8 cellular contexts compared by ENCODE assay signal in genomic region chr5:174793684-174794328, GRCh38.
DNase-seq lines count a peak whose midpoint lies in the region; ATAC-seq and TF ChIP-seq lines count a peak whose summit lies in the region.

No MANE protein-coding gene starts in this region.

- no peaks in the 10 kb centered on the region for H3K27me3 Mint-ChIP-seq in chondrocyte (ENCODE audit: low read depth)

- peaks cover 40% of the 10 kb centered on the region for H3K4me1 Mint-ChIP-seq in chondrocyte (ENCODE audit: low read depth)

- H3K27ac ChIP-seq in left lung: no peak overlapping the region

- H3K36me3 Mint-ChIP-seq in chondrocyte (ENCODE audit: low read depth): no peaks in the 10 kb centered on the region

- H3K4me3 ChIP-seq in NB4 (ENCODE audit: low read depth, low read length) (no peak overlapping the region), left lung (no peak overlapping the region)

- peak; percentile 42 for DNase-seq in DMS114 treated with DMSO at 0.1 percent for 48 hours (lab: John Stamatoyannopoulos, UW; ENCODE audit: unreplicated experiment)
- peak; percentile 57 for DNase-seq in NB4 (ENCODE audit: low read depth)
- peak; percentile 13 to 31 for DNase-seq in activated CD4-positive, alpha-beta T cell treated with anti-CD3 and anti-CD28 coated beads for 24 hours (ENCODE audit: low read depth in 2 of 2)
- no peak for DNase-seq in chondrocyte (ENCODE audit: low spot score)
- peak; percentile 44 to 87 for DNase-seq in left lung
- peak; percentile 42 for DNase-seq in stimulated activated CD4-positive, alpha-beta T cell treated with anti-CD3 and anti-CD28 coated beads, Interleukin-4, amount 100 ng/mL, for 24 hours

- no peak for TF ChIP-seq POLR2A in NB4 (IDR thresholded peaks at IDR 0.05; ENCODE audit: extremely low read depth, insufficient read length)

- H3K9me3 Mint-ChIP-seq in chondrocyte (ENCODE audit: low read depth): no peaks in the 10 kb centered on the region

- peaks cover 0 to 53% of the 10 kb centered on the region in 2 donors for H3K27me3 ChIP-seq in left lung

- peak overlapping the region; percentile 13 for H3K4me3 Mint-ChIP-seq in chondrocyte (ENCODE audit: unreplicated experiment)

- H3K4me1 ChIP-seq in left lung: no peaks in the 10 kb centered on the region

- intact Hi-C loops in left lung (cut with DNase I): loop anchor here in 1 of 2 donors (5.0 kb wide), 1 partner anchor 377 kb away; no protein-coding TSS in a partner anchor

- no peak overlapping the region for H3K27ac Mint-ChIP-seq in chondrocyte (ENCODE audit: unreplicated experiment)

- H3K9me3 ChIP-seq in left lung: no peaks in the 10 kb centered on the region

- H3K36me3 ChIP-seq in left lung: no peaks in the 10 kb centered on the region

- peak; percentile 64 for ATAC-seq in GM21529 (IDR thresholded peaks at IDR 0.05; ENCODE audit: unreplicated experiment)
- ATAC-seq in left lung: peak; percentile 95
- ATAC-seq in GM21737 (IDR thresholded peaks at IDR 0.05; ENCODE audit: unreplicated experiment): no peak

- peak; percentile 84 for TF ChIP-seq CTCF in NB4 (IDR thresholded peaks at IDR 0.05; ENCODE audit: low read depth, low read length)
- TF ChIP-seq CTCF in chondrocyte (IDR thresholded peaks at IDR 0.05): peak; percentile 96
- peak; percentile 71 to 78 for TF ChIP-seq CTCF in left lung (IDR thresholded peaks at IDR 0.05)
